32 cellular contexts compared by ENCODE assay signal in genomic region chr13:90016688-90017087, GRCh38.
DNase-seq lines count a peak whose midpoint lies in the region; ATAC-seq, FAIRE-seq and TF ChIP-seq lines count a peak whose summit lies in the region.
"Had no signal": no experiment of that assay in that cellular context is flagged by ENCODE, and none has a peak within 500 bp of the region (broad histone marks: within the 10 kb centered on the region; RNA-seq: fewer than 3 reads in every experiment).

No MANE protein-coding gene starts in this region.

- no peak for TF ChIP-seq RAD21 in K562 (CRISPR knock-in tag; conservative IDR thresholded peaks at IDR 0.05 in 1 of 2, IDR thresholded peaks at IDR 0.05 in 1 of 2)

- BruUV-seq in K562 (replicated peaks; lab: Mats Ljungman, UMichigan): no TSS peak

- H3K27me3 ChIP-seq in K562 (ENCODE audit: control insufficient read depth in 2 of 2, insufficient read depth in 2 of 2, low read length in 2 of 2) (no peaks in the 10 kb centered on the region), testis (no peaks in the 10 kb centered on the region)
- H3K27me3 ChIP-seq: BE2C; BLaER1; BLaER1 treated with 17β-estradiol and CSF1 and Interleukin-3, amounts not matched to agents 10 nM and 100 nM had no signal

- no peak overlapping the region for H3K9ac ChIP-seq in K562 (ENCODE audit: insufficient read depth in 1 of 2, low read depth in 2 of 2, low read length in 2 of 2)
- H3K9ac ChIP-seq: BLaER1; BLaER1 treated with 17β-estradiol and CSF1 and Interleukin-3, amounts not matched to agents 10 nM and 100 nM had no signal

- H4K20me1 ChIP-seq in K562 (replicated peaks; ENCODE audit: control insufficient read depth, insufficient read depth, low read length): no peaks in the 10 kb centered on the region
- H4K20me1 ChIP-seq: BLaER1; BLaER1 treated with 17β-estradiol and CSF1 and Interleukin-3, amounts not matched to agents 10 nM and 100 nM had no signal

- POLR2A ChIA-PET in K562 (lab: Yijun Ruan, JAX): interaction anchor here (0.7 kb wide), 1 partner anchor 8 kb away, joined by 3 read pairs; no protein-coding TSS in a partner anchor

- no peak for TF ChIP-seq CTCF in K562 (IDR thresholded peaks at IDR 0.05 in 2 of 3, conservative IDR thresholded peaks at IDR 0.05 in 1 of 3; ENCODE audit: insufficient read depth in 2 of 3, low read depth in 1 of 3, low read length in 3 of 3)
- no peak for TF ChIP-seq CTCF in testis (IDR thresholded peaks at IDR 0.05)

- H3K4me1 ChIP-seq in K562 (replicated peaks in 1 of 2; ENCODE audit: control insufficient read depth in 2 of 2, insufficient read depth in 2 of 2, low read length in 2 of 2) (no peaks in the 10 kb centered on the region), testis (no peaks in the 10 kb centered on the region)
- H3K4me1 ChIP-seq: A549, BE2C, BLaER1, Caco-2 had no signal

- TF ChIP-seq EP300 in K562 (IDR thresholded peaks at IDR 0.05; ENCODE audit: low read length): no peak

- intact Hi-C loops in K562 (cut with micrococcal nuclease) (no loop called here), testis (cut with DNase I; ENCODE audit: low total_unique reads) (no loop called here)

- H2AFZ ChIP-seq in K562 (ENCODE audit: low read depth, low read length): no peak overlapping the region

- H3K4me3 ChIP-seq in K562 (no peak overlapping the region), testis (no peak overlapping the region)
- H3K4me3 ChIP-seq: A549; BLaER1; BLaER1 treated with 17β-estradiol and CSF1 and Interleukin-3, amounts not matched to agents 10 nM and 100 nM had no signal

- H3K9me3 ChIP-seq in K562 (replicated peaks; ENCODE audit: control insufficient read depth, insufficient read depth, low read depth, low read length) (no peaks in the 10 kb centered on the region), testis (no peaks in the 10 kb centered on the region)
- H3K9me3 ChIP-seq: A549, BE2C, BLaER1 had no signal

- no peaks in the 10 kb centered on the region for H3K36me3 ChIP-seq in K562 (ENCODE audit: control insufficient read depth, insufficient read depth, low read length)
- no peaks in the 10 kb centered on the region for H3K36me3 ChIP-seq in testis (ENCODE audit: low read depth, missing control alignments)
- H3K36me3 ChIP-seq: BE2C; BLaER1; BLaER1 treated with 17β-estradiol and CSF1 and Interleukin-3, amounts not matched to agents 10 nM and 100 nM had no signal

- DNase-seq in K562 (ENCODE audit: extremely low read depth in 1 of 4, low spot score in 3 of 4): no peak
- DNase-seq in frontal cortex (ENCODE audit: low spot score in 2 of 2): no peak
- DNase-seq in HCEC 1CT: no peak
- DNase-seq in testis: no peak
- DNase-seq: 8988T; ACHN; AML-193; BE2C; C1 segment of cervical spinal cord; Caco-2; Calu3; CD4-positive, alpha-beta memory T cell; CD4-positive, alpha-beta T cell; CD4-positive, CD25-positive, alpha-beta regulatory T cell; CD8-positive, alpha-beta memory T cell; CD8-positive, alpha-beta T cell; COR-L47; DMS 273 treated with DMSO at 0.1 percent for 48 hours; DMS153; DMS53; DMS79; DMS79 treated with DMSO at 0.1 percent for 48 hours; DND-41 had no signal

- 0% methylated on average over 1 of the region's 1 CpG for WGBS in K562 (ENCODE audit: insufficient coverage, low coverage, missing lambda C conversion rate)
- 78 to 91% methylated on average over 1 of the region's 1 CpG for WGBS in testis, 2 donors

- H3K27ac ChIP-seq in K562 (ENCODE audit: extremely low read depth, low read depth, low read length) (no peak overlapping the region), testis (no peak overlapping the region)
- H3K27ac ChIP-seq: 22Rv1; A549; BLaER1; BLaER1 treated with 17β-estradiol and CSF1 and Interleukin-3, amounts not matched to agents 10 nM and 100 nM; C4-2B had no signal

- no peaks in the 10 kb centered on the region for H3K9me1 ChIP-seq in K562 (ENCODE audit: control insufficient read depth, insufficient read depth, low read length)

- ATAC-seq in K562: no peak
- no peak for ATAC-seq in HG02885 (IDR thresholded peaks at IDR 0.05; ENCODE audit: poor library complexity, unreplicated experiment)
- ATAC-seq: A549; CD8-positive, alpha-beta T cell had no signal

- no peak overlapping the region for H3K4me2 ChIP-seq in K562 (ENCODE audit: insufficient read depth, low read length)
- H3K4me2 ChIP-seq: A549; BLaER1; BLaER1 treated with 17β-estradiol and CSF1 and Interleukin-3, amounts not matched to agents 10 nM and 100 nM had no signal

- H3K79me2 ChIP-seq in K562 (ENCODE audit: control insufficient read depth, insufficient read depth, low read length): no peaks in the 10 kb centered on the region

- CTCF ChIA-PET in K562 (lab: Yijun Ruan, JAX; ENCODE audit: low intra/inter-chr PET ratio): interaction anchor here (0.6 kb wide), 1 partner anchor 998 kb away, joined by 3 read pairs; no protein-coding TSS in a partner anchor

- in situ Hi-C loops in K562 (cut with MboI): no loop called here

- TF ChIP-seq POLR2A in K562 (conservative IDR thresholded peaks at IDR 0.05) (no peak), testis (IDR thresholded peaks at IDR 0.05) (no peak)

- FAIRE-seq in G401.6 (lab: Jason Lieb, UNC) (peak; percentile 40), K562 (lab: Jason Lieb, UNC) (no peak), frontal cortex (lab: Jason Lieb, UNC) (peak; percentile 17)
- FAIRE-seq: A204.1, A549, D721Med had no signal

TF ChIP-seq in K562, 482 proteins besides CTCF, POLR2A, EP300 and RAD21 (continues in another document):
- TF ChIP-seq MGA (IDR thresholded peaks at IDR 0.05) (no peak), TFAM (CRISPR knock-in tag; conservative IDR thresholded peaks at IDR 0.05) (peak; percentile 94), ZZZ3 (IDR thresholded peaks at IDR 0.05) (no peak), NR3C1 (CRISPR knock-in tag; IDR thresholded peaks at IDR 0.05) (no peak)
